Comparison of ENCODE assay signal across 16 cellular contexts in the genomic region with DNA sequence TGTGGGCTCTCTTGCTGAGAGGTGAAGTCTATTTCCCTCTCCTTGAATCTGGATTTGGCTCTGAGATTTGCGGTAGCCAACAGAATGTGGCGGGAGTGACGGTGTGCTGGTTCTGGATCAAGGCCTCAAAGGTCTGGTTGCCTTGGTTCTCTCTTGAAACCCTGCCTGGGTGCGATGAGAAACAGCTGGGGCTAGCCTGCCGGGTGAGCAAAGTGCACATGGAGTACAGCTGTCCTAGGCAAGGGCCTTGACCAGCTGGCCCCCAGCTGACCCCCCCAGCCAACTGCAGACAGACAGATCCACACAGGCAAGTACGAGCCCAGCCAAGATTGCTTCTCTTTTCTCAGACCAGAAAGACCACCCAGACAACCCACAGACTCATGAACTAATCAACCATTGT. TPM values are rescaled to one million over a fixed set of nuclear protein-coding genes. Genes with fewer than 3 reads are reported as not detected.
DNase-seq lines count a peak whose midpoint lies in the region; ATAC-seq, FAIRE-seq and TF ChIP-seq lines count a peak whose summit lies in the region.
"Had no signal": no experiment of that assay in that cellular context is flagged by ENCODE, and none has a peak within 500 bp of the region (broad histone marks: within the 10 kb centered on the region; RNA-seq: fewer than 3 reads in every experiment).

No MANE protein-coding gene starts in this region.

- no peaks in the 10 kb centered on the region for H3K27me3 ChIP-seq in CD8-positive, alpha-beta T cell (ENCODE audit: insufficient read depth, low read length)
- H3K27me3 ChIP-seq in bronchial epithelial cell (ENCODE audit: control insufficient read depth, insufficient read depth, low read length) (no peaks in the 10 kb centered on the region), small intestine (ENCODE audit: control insufficient read depth in 2 of 2, insufficient read depth in 2 of 2, low read length in 2 of 2) (no peaks in the 10 kb centered on the region)
- H3K27me3 ChIP-seq: pancreas had no signal

- no peak overlapping the region for H3K27ac ChIP-seq in CD8-positive, alpha-beta T cell (ENCODE audit: low read depth, low read length)
- H3K27ac ChIP-seq in small intestine (ENCODE audit: low read depth in 1 of 2, low read length in 1 of 2) = no peak overlapping the region
- H3K27ac ChIP-seq: pancreas had no signal

- DNase-seq in CD8-positive, alpha-beta T cell = no peak
- DNase-seq in bronchial epithelial cell (ENCODE audit: low read depth) (no peak), small intestine (no peak), NCI-H1092 treated with DMSO at 0.1 percent for 48 hours (lab: John Stamatoyannopoulos, UW) (no peak), NCI-H2227 treated with DMSO at 0.1 percent for 48 hours (lab: John Stamatoyannopoulos, UW) (no peak)
- no peak for DNase-seq in naive thymus-derived CD8-positive, alpha-beta T cell
- DNase-seq: activated CD8-positive, alpha-beta memory T cell treated with anti-CD3 and anti-CD28 coated beads, Interleukin-2, amount 50 U/mL, for 4 hours; C1 segment of cervical spinal cord; effector CD4-positive, alpha-beta T cell; kidney glomerular epithelial cell; NCI-H748 treated with DMSO at 0.1 percent for 48 hours; trophoblast cell had no signal

- H3K9me3 Mint-ChIP-seq in CD8-positive, alpha-beta T cell = no peaks in the 10 kb centered on the region
- H3K9me3 Mint-ChIP-seq in IgD-negative memory B cell = peaks cover 0 to 1% (median 0%) of the 10 kb centered on the region in 3 donors
- H3K9me3 Mint-ChIP-seq in naive thymus-derived CD8-positive, alpha-beta T cell = no peaks in the 10 kb centered on the region

- POLR2A ChIA-PET in CD8-positive, alpha-beta T cell (lab: Charles Lee) = interaction anchor here (1.3 to 16.5 kb wide), 3 partner anchors 9 to 30 kb away, joined by 3 to 589 read pairs (median 4); partner anchors contain the start of gene SUN2
- POLR2A ChIA-PET in naive thymus-derived CD8-positive, alpha-beta T cell (lab: Charles Lee) = interaction anchor here (36.4 to 37.2 kb wide), 2 partner anchors 6 to 10 kb away, joined by 1495 read pairs; partner anchors contain the start of gene SUN2

- no peaks in the 10 kb centered on the region for H3K9me3 ChIP-seq in CD8-positive, alpha-beta T cell (ENCODE audit: low read length)
- H3K9me3 ChIP-seq in small intestine (ENCODE audit: control insufficient read depth, low read depth) = no peaks in the 10 kb centered on the region
- H3K9me3 ChIP-seq: pancreas had no signal

- CTCF ChIA-PET in CD8-positive, alpha-beta T cell (lab: Charles Lee) = interaction anchor here (3.9 to 10.4 kb wide), 3 partner anchors 11 to 24 kb away, joined by 15 to 125 read pairs (median 21); no protein-coding TSS in a partner anchor

- no peak for ATAC-seq in CD8-positive, alpha-beta T cell
- no peak for ATAC-seq in naive thymus-derived CD8-positive, alpha-beta T cell
- ATAC-seq: Panc1 had no signal

- no peaks in the 10 kb centered on the region for H3K27me3 Mint-ChIP-seq in CD8-positive, alpha-beta T cell (ENCODE audit: low read depth)
- H3K27me3 Mint-ChIP-seq in IgD-negative memory B cell = no peaks in the 10 kb centered on the region
- H3K27me3 Mint-ChIP-seq in naive thymus-derived CD8-positive, alpha-beta T cell = no peaks in the 10 kb centered on the region

- 88 to 96% (median 91%) methylated on average over 6 of the region's 6 CpGs for WGBS in small intestine, 3 donors

- H3K27ac Mint-ChIP-seq in CD8-positive, alpha-beta T cell = peak overlapping the region; percentile 68
- H3K27ac Mint-ChIP-seq in IgD-negative memory B cell = peak overlapping the region; percentile 16 to 58 (median 27)
- peak overlapping the region; percentile 37 to 91 (median 69) for H3K27ac Mint-ChIP-seq in naive thymus-derived CD8-positive, alpha-beta T cell

- intact Hi-C loops in CD8-positive, alpha-beta T cell (cut with DNase I, micrococcal nuclease) = no loop called here

- H3K4me1 Mint-ChIP-seq in CD8-positive, alpha-beta T cell (ENCODE audit: low read depth) = peaks cover 57% of the 10 kb centered on the region
- H3K4me1 Mint-ChIP-seq in IgD-negative memory B cell = peaks cover 0 to 3% (median 2%) of the 10 kb centered on the region in 3 donors
- H3K4me1 Mint-ChIP-seq in naive thymus-derived CD8-positive, alpha-beta T cell = peaks cover 13 to 79% (median 42%) of the 10 kb centered on the region in 4 donors

- H3K4me1 ChIP-seq in CD8-positive, alpha-beta T cell (ENCODE audit: insufficient read depth, low read length) = peaks cover 73% of the 10 kb centered on the region
- no peaks in the 10 kb centered on the region for H3K4me1 ChIP-seq in small intestine (ENCODE audit: control insufficient read depth in 2 of 2, insufficient read depth in 1 of 2, low read depth in 1 of 2, low read length in 1 of 2)
- H3K4me1 ChIP-seq: pancreas had no signal

- no peak overlapping the region for H3K4me3 Mint-ChIP-seq in CD8-positive, alpha-beta T cell
- H3K4me3 Mint-ChIP-seq in IgD-negative memory B cell = no peak overlapping the region
- H3K4me3 Mint-ChIP-seq in naive thymus-derived CD8-positive, alpha-beta T cell = peak overlapping the region in 3 of 10 donors; percentile 10 to 52 (median 31)

- TF ChIP-seq CTCF in CD8-positive, alpha-beta T cell (IDR thresholded peaks at IDR 0.05) = no peak
- no peak for TF ChIP-seq CTCF in bronchial epithelial cell (IDR thresholded peaks at IDR 0.05; ENCODE audit: insufficient read depth, low read length, severe bottlenecking)

- H3K4me3 ChIP-seq in CD8-positive, alpha-beta T cell (ENCODE audit: low read depth, low read length) = no peak overlapping the region
- no peak overlapping the region for H3K4me3 ChIP-seq in bronchial epithelial cell (ENCODE audit: low read depth, low read length)
- H3K4me3 ChIP-seq in small intestine (ENCODE audit: low read depth in 1 of 2, low read length in 2 of 2) = no peak overlapping the region
- H3K4me3 ChIP-seq: pancreas, smooth muscle cell had no signal

- FAIRE-seq in bronchial epithelial cell (lab: Jason Lieb, UNC) (peak; percentile 13), small intestine (lab: Jason Lieb, UNC) (no peak)
- FAIRE-seq: pancreas had no signal

- H3K36me3 Mint-ChIP-seq in CD8-positive, alpha-beta T cell = peaks cover 98% of the 10 kb centered on the region
- H3K36me3 Mint-ChIP-seq in IgD-negative memory B cell = no peaks in the 10 kb centered on the region
- peaks cover 5 to 100% (median 29%) of the 10 kb centered on the region in 3 donors for H3K36me3 Mint-ChIP-seq in naive thymus-derived CD8-positive, alpha-beta T cell

- peaks cover 85% of the 10 kb centered on the region for H3K36me3 ChIP-seq in CD8-positive, alpha-beta T cell (ENCODE audit: insufficient read depth, low read length)
- H3K36me3 ChIP-seq in bronchial epithelial cell (ENCODE audit: control insufficient read depth, insufficient read depth, low read length) (peaks cover 44% of the 10 kb centered on the region), small intestine (ENCODE audit: control insufficient read depth in 2 of 2, insufficient read depth in 2 of 2, low read length in 2 of 2) (peaks cover 36 to 49% of the 10 kb centered on the region in 2 donors)

RNA-seq across cellular contexts. Expression of gene SUN2, which starts 10.8 kb away (rescaled TPM):
- total RNA-seq in CD8-positive, alpha-beta T cell = 100 to 1,000 TPM; 431 to 454 TPM
- polyA plus RNA-seq in IgD-negative memory B cell (206 TPM), small intestine (10 to 100 TPM; 19.0 to 94.2 (median 32.7) TPM)
- 46.3 and 51.6 TPM in 2 replicates for total RNA-seq in bronchial epithelial cell
- total RNA-seq in naive thymus-derived CD8-positive, alpha-beta T cell = 1,000 to 10,000 TPM; 1,061 to 1,073 TPM
- polyA plus RNA-seq in naive thymus-derived CD8-positive, alpha-beta T cell = 100 to 1,000 TPM; 491 to 802 (median 518) TPM

RNA-seq across cellular contexts. Expression of gene GTPBP1, which starts 39.2 kb away (rescaled TPM):
- 100 to 1,000 TPM; 341 to 346 TPM for total RNA-seq in CD8-positive, alpha-beta T cell
- polyA plus RNA-seq in IgD-negative memory B cell = 46.7 TPM
- total RNA-seq in bronchial epithelial cell = 28.7 and 47.0 TPM in 2 replicates
- total RNA-seq in naive thymus-derived CD8-positive, alpha-beta T cell = 10 to 100 TPM; 64.6 to 73.3 TPM
- polyA plus RNA-seq in naive thymus-derived CD8-positive, alpha-beta T cell = 10 to 100 TPM; 17.2 to 29.3 (median 22.6) TPM
- polyA plus RNA-seq in small intestine = 10 to 100 TPM; 13.0 to 25.8 (median 22.2) TPM

RNA-seq across cellular contexts. Expression of gene JOSD1, which starts 44.2 kb away (rescaled TPM):
- 100 to 1,000 TPM; 364 to 375 TPM for total RNA-seq in CD8-positive, alpha-beta T cell
- 5.4 TPM for polyA plus RNA-seq in IgD-negative memory B cell
- 123 and 147 TPM in 2 replicates for total RNA-seq in bronchial epithelial cell
- total RNA-seq in naive thymus-derived CD8-positive, alpha-beta T cell = 10 to 100 TPM; 50.5 to 52.6 TPM
- polyA plus RNA-seq in naive thymus-derived CD8-positive, alpha-beta T cell = 1 to 10 TPM; 6.7 to 8.2 (median 7.8) TPM
- 10 to 100 TPM; 34.6 to 73.5 (median 39.4) TPM for polyA plus RNA-seq in small intestine

RNA-seq across cellular contexts. Expression of gene DNAL4, which starts 49.0 kb away (rescaled TPM):
- total RNA-seq in CD8-positive, alpha-beta T cell = 1 to 10 TPM; 2.5 to 3.6 TPM
- polyA plus RNA-seq in IgD-negative memory B cell = 9.0 TPM
- total RNA-seq in bronchial epithelial cell = 32.6 and 44.3 TPM in 2 replicates
- total RNA-seq in naive thymus-derived CD8-positive, alpha-beta T cell = 10 to 100 TPM in 1 of 2 experiments, 1 to 10 TPM in 1; 9.3 to 11.5 TPM
- 10 to 100 TPM; 11.2 to 14.7 (median 13.1) TPM for polyA plus RNA-seq in naive thymus-derived CD8-positive, alpha-beta T cell
- 10 to 100 TPM in 1 of 3 donors, 1 to 10 TPM in 2; 9.2 to 17.4 (median 9.2) TPM for polyA plus RNA-seq in small intestine
